ENCODE assay signal across 8 cellular contexts in the genomic region with DNA sequence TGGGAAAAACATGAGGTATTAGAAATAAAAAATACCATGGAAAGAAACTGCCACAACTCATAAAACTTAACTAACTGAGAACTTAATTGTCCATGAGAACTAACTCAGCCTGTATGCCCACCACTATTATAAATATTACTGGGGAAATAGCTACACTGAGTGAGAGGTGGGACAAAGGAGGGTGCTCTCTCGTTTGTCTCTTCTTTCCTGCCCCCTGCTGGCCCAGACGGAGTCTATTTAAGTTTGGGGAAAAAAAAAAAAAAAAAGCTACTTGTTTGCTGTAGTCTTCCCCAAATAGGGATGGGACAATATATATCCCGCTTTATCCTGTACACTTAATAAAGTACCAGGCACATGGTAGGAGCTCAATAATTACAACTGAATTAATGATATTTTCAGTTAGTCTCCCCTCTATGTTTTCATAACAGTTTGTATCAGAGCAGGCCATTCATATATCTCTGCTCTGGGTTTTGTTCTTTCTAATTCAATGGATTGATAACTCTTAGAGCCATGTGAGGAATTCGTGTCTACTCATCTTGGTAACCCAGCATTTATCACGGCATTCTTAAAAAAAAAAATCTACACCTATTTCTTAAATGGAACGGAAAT.
A peak's percentile ranks its signal among the peaks of the same experiment; 100 is the strongest.
DNase-seq lines count a peak whose midpoint lies in the region; ATAC-seq and TF ChIP-seq lines count a peak whose summit lies in the region.

No MANE protein-coding gene starts in this region.

- H3K27ac ChIP-seq in caudate nucleus (ENCODE audit: low read depth, low read length) = no peak overlapping the region

- no peaks in the 10 kb centered on the region for H3K27me3 ChIP-seq in NT2/D1 (ENCODE audit: insufficient read depth, insufficient read length)

- H3K36me3 ChIP-seq in NT2/D1 (ENCODE audit: insufficient read depth, insufficient read length, low read length) = no peaks in the 10 kb centered on the region

- in situ Hi-C loops in ACHN (cut with HindIII; ENCODE audit: low pct_ligation_motif_present, low pct_unique_long_range_greater_than_20kb, low sequenced_read_pairs) = no loop called here

- DNase-seq in ACHN (peak; percentile 47), NT2/D1 (ENCODE audit: low read depth, low spot score) (peak; percentile 58), fibroblast of pulmonary artery (ENCODE audit: low read depth) (peak; percentile 22), caudate nucleus (lab: John Stamatoyannopoulos, UW) (no peak), omental fat pad (ENCODE audit: low spot score) (no peak), inferior parietal cortex (ENCODE audit: extremely low spot score) (no peak)
- no peak for DNase-seq in stimulated activated CD4-positive, alpha-beta T cell treated with anti-CD3 and anti-CD28 coated beads, Interleukin-4, amount 100 ng/mL, for 4 hours

- no peak overlapping the region for H3K9ac ChIP-seq in NT2/D1 (ENCODE audit: insufficient read length, low read depth)

- no peak for ATAC-seq in omental fat pad (ENCODE audit: low FRiP score)

- no peaks in the 10 kb centered on the region for H3K9me3 ChIP-seq in NT2/D1 (ENCODE audit: insufficient read depth, low read length)

- no peaks in the 10 kb centered on the region for H3K4me1 ChIP-seq in NT2/D1 (ENCODE audit: insufficient read depth, insufficient read length)

- H3K4me3 ChIP-seq in NT2/D1 (ENCODE audit: insufficient read length, low read depth) (no peak overlapping the region), fibroblast of pulmonary artery (replicated peaks; ENCODE audit: low read depth, low read length) (no peak overlapping the region)

- TF ChIP-seq CTCF in GM12872 (IDR thresholded peaks at IDR 0.05; ENCODE audit: insufficient read depth, low read depth, low read length) = peak; percentile 30; the same call in 1 of the 3 replicates
- peak; percentile 30 for TF ChIP-seq CTCF in fibroblast of pulmonary artery (IDR thresholded peaks at IDR 0.05; ENCODE audit: low read length, missing control alignments)
- no peak for TF ChIP-seq CTCF in omental fat pad (IDR thresholded peaks at IDR 0.05)

Comparison
In these comparisons a context has a peak if more than half of its experiments do, and no peak if none do; other contexts are left out.
1. DNase-seq: peak in ACHN (single experiment), NT2/D1 (single experiment) and fibroblast of pulmonary artery (single experiment); none in caudate nucleus (0 of 61), omental fat pad (single experiment), stimulated activated CD4-positive, alpha-beta T cell treated with anti-CD3 and anti-CD28 coated beads, Interleukin-4, amount 100 ng/mL, for 4 hours (0 of 2) and inferior parietal cortex (single experiment).
2. CTCF ChIP-seq: peak in GM12872 (single experiment) and fibroblast of pulmonary artery (single experiment); none in omental fat pad (0 of 3).